Comparison of ENCODE assay signal across 9 cellular contexts in the genomic region with DNA sequence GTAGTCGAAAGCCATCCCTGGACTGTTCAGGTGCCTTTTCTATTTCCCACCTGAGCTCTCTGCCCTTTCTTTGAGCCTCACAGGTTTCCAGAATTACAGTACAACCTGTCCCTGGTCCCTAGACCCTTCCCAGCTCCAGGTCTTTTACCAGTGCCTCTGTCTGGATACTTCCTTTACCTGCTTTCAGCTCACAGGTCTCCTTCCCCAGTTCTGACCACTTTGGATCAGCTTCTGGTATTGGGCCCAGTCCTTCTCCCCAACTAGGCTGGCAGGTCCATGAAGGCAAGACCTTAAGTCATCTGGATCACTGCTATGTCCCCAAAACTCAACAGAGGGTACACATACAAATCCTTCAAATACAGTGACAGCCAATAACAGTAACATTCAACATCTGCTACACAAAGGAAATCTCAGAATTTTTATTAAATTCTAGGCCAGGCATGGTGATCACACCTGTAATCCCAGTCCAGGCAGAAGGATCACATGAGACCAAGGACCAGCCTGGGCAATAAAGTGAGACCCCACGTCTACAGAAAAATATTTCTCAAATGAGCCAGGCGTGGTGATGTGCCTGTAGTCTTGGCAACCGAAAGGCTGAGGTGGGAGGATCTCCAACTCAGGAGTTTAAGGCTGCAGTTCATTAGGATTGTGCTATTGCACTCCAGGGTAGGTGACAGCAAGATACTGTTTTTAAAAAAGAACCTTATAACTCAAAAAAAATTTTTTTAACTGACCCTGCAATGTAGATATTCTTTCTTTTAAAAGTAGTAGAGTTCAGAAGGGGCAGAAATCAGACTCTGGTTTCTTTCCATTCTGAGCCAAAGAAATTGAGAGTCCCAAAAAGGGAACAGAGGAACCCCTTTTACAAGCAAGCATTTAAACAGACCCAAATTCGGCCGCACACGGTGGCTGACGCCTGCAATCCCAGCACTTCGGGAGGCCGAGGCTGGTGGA. TPM values are rescaled to one million over a fixed set of nuclear protein-coding genes. Genes with fewer than 3 reads are reported as not detected.
DNase-seq lines count a peak whose midpoint lies in the region; ATAC-seq and TF ChIP-seq lines count a peak whose summit lies in the region.
"Had no signal": no experiment of that assay in that cellular context is flagged by ENCODE, and none has a peak within 500 bp of the region (broad histone marks: within the 10 kb centered on the region; RNA-seq: fewer than 3 reads in every experiment).

No MANE protein-coding gene starts in this region.

- dilution Hi-C loops in IMR-90 (cut with HindIII; ENCODE audit: low sequenced_read_pairs, unreplicated experiment), result no loop called here

- peaks cover 5% of the 10 kb centered on the region for H3K9me1 ChIP-seq in IMR-90 (ENCODE audit: insufficient read depth, low read length)

- H2AK9ac ChIP-seq in IMR-90 (replicated peaks; ENCODE audit: low read depth, low read length, poor library complexity), result no peak overlapping the region

- DNase-seq in AG04449 (ENCODE audit: low read depth, low spot score), result no peak
- no peak for DNase-seq in IMR-90
- peak in 1 of 2 donors; percentile 36 for DNase-seq in cardiac fibroblast (ENCODE audit: low read depth in 2 of 2)
- DNase-seq in NCI-H748 treated with DMSO at 0.1 percent for 48 hours (lab: John Stamatoyannopoulos, UW), result no peak
- DNase-seq in ecto neural progenitor cell (ENCODE audit: low spot score), result no peak
- DNase-seq: NCI-H2029 had no signal

- peaks cover 23% of the 10 kb centered on the region for H3K36me3 ChIP-seq in IMR-90 (ENCODE audit: control insufficient read depth, insufficient read depth, low read length)
- peaks cover 6% of the 10 kb centered on the region for H3K36me3 ChIP-seq in mucosa of stomach (ENCODE audit: control insufficient read depth, insufficient read depth, low read length)

- no peak overlapping the region; a peak in 1 of 4 replicates for H4K8ac ChIP-seq in IMR-90 (ENCODE audit: low read depth in 2 of 2, low read length in 2 of 2)

- no peak overlapping the region for H2AFZ ChIP-seq in IMR-90 (replicated peaks; ENCODE audit: low read length, poor library complexity)

- TF ChIP-seq CTCF in AG04449 (IDR thresholded peaks at IDR 0.05; ENCODE audit: insufficient read depth, low read length, missing control alignments) (no peak), IMR-90 (conservative IDR thresholded peaks at IDR 0.05; ENCODE audit: low read depth, low read length) (no peak), cardiac fibroblast (IDR thresholded peaks at IDR 0.05; ENCODE audit: low read depth, low read length) (no peak)

- intact Hi-C loops in IMR-90 (cut with micrococcal nuclease), result no loop called here

- CTCF ChIA-PET in AG04449 (lab: Yijun Ruan, JAX), result interaction anchor here (1.0 to 1.9 kb wide), 10 partner anchors 7 to 98 kb away, joined by 3 to 11 read pairs (median 5); a partner anchor contains a TSS
- CTCF ChIA-PET in IMR-90 (lab: Yijun Ruan, JAX), result no interaction called here

- H3K4me1 ChIP-seq in IMR-90 (ENCODE audit: control insufficient read depth, insufficient read depth, low read length) (peaks cover 11% of the 10 kb centered on the region), mucosa of stomach (ENCODE audit: control insufficient read depth, insufficient read depth, low read length) (peaks cover 24% of the 10 kb centered on the region)

- H3K9ac ChIP-seq in IMR-90 (ENCODE audit: low read depth, low read length) (peak overlapping the region; percentile 94), mucosa of stomach (ENCODE audit: low read length) (peak overlapping the region; percentile 94)

- H3K4me2 ChIP-seq in IMR-90 (ENCODE audit: low read depth, low read length), result peak overlapping the region; percentile 80

- H3K9me3 ChIP-seq in IMR-90 (ENCODE audit: control insufficient read depth, insufficient read depth, low read length), result no peaks in the 10 kb centered on the region
- H3K9me3 ChIP-seq in mucosa of stomach (ENCODE audit: control insufficient read depth, low read length), result no peaks in the 10 kb centered on the region

- H3K56ac ChIP-seq in IMR-90 (ENCODE audit: extremely low read depth, insufficient read depth, low read length), result no peak overlapping the region

- H4K5ac ChIP-seq in IMR-90 (ENCODE audit: low read depth, low read length), result no peak overlapping the region

- POLR2A ChIA-PET in AG04449 (lab: Yijun Ruan, JAX), result interaction anchor here (0.8 to 1.8 kb wide), 6 partner anchors 7 to 40 kb away, joined by 3 to 31 read pairs (median 21); a partner anchor contains a TSS
- POLR2A ChIA-PET in IMR-90 (lab: Charles Lee; ENCODE audit: unreplicated experiment), result no interaction called here

- no peak overlapping the region for H4K91ac ChIP-seq in IMR-90 (ENCODE audit: insufficient read depth, low read depth, low read length)

- H2BK120ac ChIP-seq in IMR-90 (ENCODE audit: low read depth, low read length), result no peak overlapping the region

- no peaks in the 10 kb centered on the region for H3K27me3 ChIP-seq in IMR-90 (ENCODE audit: control insufficient read depth, insufficient read depth, low read length)
- no peaks in the 10 kb centered on the region for H3K27me3 ChIP-seq in mucosa of stomach (ENCODE audit: control insufficient read depth, insufficient read depth, low read length)

- no peak overlapping the region for H2BK20ac ChIP-seq in IMR-90 (ENCODE audit: low read depth, low read length)

- WGBS in IMR-90 (ENCODE audit: extremely low coverage in 2 of 2, insufficient read length in 1 of 2), 2 experiments, result 100% methylated on average over 1 of the region's 10 CpGs; no CpG with 5 or more reads in 1 of the 2 experiments

- TF ChIP-seq POLR2A in IMR-90 (IDR thresholded peaks at IDR 0.05; ENCODE audit: low read depth, low read length), result no peak

- H2AK5ac ChIP-seq in IMR-90 (ENCODE audit: low read depth, low read length), result no peak overlapping the region

- no peak overlapping the region for H2BK15ac ChIP-seq in IMR-90 (ENCODE audit: low read depth, low read length)

- H2BK5ac ChIP-seq in IMR-90 (ENCODE audit: low read depth, low read length, poor library complexity, severe bottlenecking), result no peak overlapping the region

- no peak overlapping the region for H3K14ac ChIP-seq in IMR-90 (replicated peaks; ENCODE audit: low read depth, low read length)

- peaks cover 22 to 47% of the 10 kb centered on the region in 2 experiments for H3K79me1 ChIP-seq in IMR-90 (ENCODE audit: low read depth in 1 of 2, low read length in 2 of 2)

- no peak overlapping the region for H3K4ac ChIP-seq in IMR-90 (ENCODE audit: low read depth, low read length)

- no peak overlapping the region; the same call in 1 of the 2 replicates for H3K27ac ChIP-seq in IMR-90 (ENCODE audit: insufficient read depth, low read length)

- in situ Hi-C loops in IMR-90 (cut with MboI; ENCODE audit: low sequenced_read_pairs), result loop anchor here (25.0 kb wide), 1 partner anchor 403 kb away; a partner anchor contains a TSS

- H3K18ac ChIP-seq in IMR-90 (ENCODE audit: low read depth, low read length), result no peak overlapping the region

- no peak for TF ChIP-seq RAD21 in IMR-90 (IDR thresholded peaks at IDR 0.05; ENCODE audit: low read length)

- no peak for ATAC-seq in IMR-90 (ENCODE audit: low read depth)
- ATAC-seq in HG03457 (IDR thresholded peaks at IDR 0.05; ENCODE audit: unreplicated experiment), result no peak
- no peak for ATAC-seq in HG03025 (IDR thresholded peaks at IDR 0.05; ENCODE audit: low FRiP score, unreplicated experiment)

- peaks cover 38% of the 10 kb centered on the region for H4K20me1 ChIP-seq in IMR-90 (ENCODE audit: insufficient read depth, low read length)

- peak overlapping the region; percentile 100 for H3K4me3 ChIP-seq in AG04449 (ENCODE audit: low read depth, low read length)
- H3K4me3 ChIP-seq in IMR-90 (ENCODE audit: insufficient read depth, low read depth, low read length), result 0 out of 2 replicates have a peak overlapping the region, but pooled peaks have one; percentile 77
- peak overlapping the region; percentile 93 to 98 for H3K4me3 ChIP-seq in cardiac fibroblast (replicated peaks in 1 of 2; ENCODE audit: low read depth in 2 of 2, low read length in 2 of 2)
- no peak overlapping the region for H3K4me3 ChIP-seq in mucosa of stomach (ENCODE audit: low read length)

- no peak overlapping the region for H3K23ac ChIP-seq in IMR-90 (ENCODE audit: low read depth, low read length)

- no TSS peak for BruUV-seq in IMR-90 (replicated peaks; lab: Mats Ljungman, UMichigan)

TF ChIP-seq in IMR-90, 13 proteins besides CTCF, POLR2A, EP300 and RAD21 (continues in another document):
- no peak for TF ChIP-seq CHD1 (IDR thresholded peaks at IDR 0.05; ENCODE audit: low read depth, low read length)
- no peak for TF ChIP-seq MXI1 (IDR thresholded peaks at IDR 0.05; ENCODE audit: borderline replicate concordance, low read depth, low read length)
- no peak for TF ChIP-seq SMC3 (IDR thresholded peaks at IDR 0.05; ENCODE audit: low read depth, low read length)

RNA-seq across cellular contexts. Expression of a gene that starts 1.3 kb away (rescaled TPM):
- 320 and 410 TPM in 2 replicates for total RNA-seq in IMR-90 (2012; rRNA removed)
- 3,500 and 3,524 TPM in 2 replicates for polyA plus RNA-seq in IMR-90 (2012; rRNA removed)
- polyA plus RNA-seq in IMR-90 (2012; cell fraction: cytosol; rRNA removed), result 4,203 and 4,770 TPM in 2 replicates
- polyA plus RNA-seq in IMR-90 (2012; cell fraction: nucleus; rRNA removed; ENCODE audit: low replicate concordance), result 1,551 and 1,592 TPM in 2 replicates

RNA-seq across cellular contexts. Expression of a gene that starts 11.0 kb away (rescaled TPM):
- 75.3 and 86.9 TPM in 2 replicates for total RNA-seq in IMR-90 (2012; rRNA removed)
- polyA plus RNA-seq in IMR-90 (2012; rRNA removed), result 116 and 117 TPM in 2 replicates
- 63.8 and 73.5 TPM in 2 replicates for polyA plus RNA-seq in IMR-90 (2012; cell fraction: cytosol; rRNA removed)
- polyA plus RNA-seq in IMR-90 (2012; cell fraction: nucleus; rRNA removed; ENCODE audit: low replicate concordance), result 407 and 458 TPM in 2 replicates

RNA-seq across cellular contexts. Expression of a gene that starts 21.9 kb away (rescaled TPM):
- 6.5 and 7.8 TPM in 2 replicates for total RNA-seq in IMR-90 (2012; rRNA removed)
- polyA plus RNA-seq in IMR-90 (2012; rRNA removed), result 28.3 and 33.2 TPM in 2 replicates
- 7.8 and 13.9 TPM in 2 replicates for polyA plus RNA-seq in IMR-90 (2012; cell fraction: cytosol; rRNA removed)
- polyA plus RNA-seq in IMR-90 (2012; cell fraction: nucleus; rRNA removed; ENCODE audit: low replicate concordance), result 174 and 236 TPM in 2 replicates

RNA-seq across cellular contexts. Expression of a gene that starts 27.8 kb away (rescaled TPM):
- total RNA-seq in IMR-90 (2012; rRNA removed), result 1.4 and 3.1 TPM in 2 replicates
- 45.0 and 50.5 TPM in 2 replicates for polyA plus RNA-seq in IMR-90 (2012; rRNA removed)
- polyA plus RNA-seq in IMR-90 (2012; cell fraction: cytosol; rRNA removed), result 84.7 and 235 TPM in 2 replicates
- polyA plus RNA-seq in IMR-90 (2012; cell fraction: nucleus; rRNA removed; ENCODE audit: low replicate concordance), result 360 and 687 TPM in 2 replicates

RNA-seq across cellular contexts. Expression of a gene that starts 43.2 kb away (rescaled TPM):
- total RNA-seq in IMR-90 (2012; rRNA removed), result 15.6 and 17.6 TPM in 2 replicates
- polyA plus RNA-seq in IMR-90 (2012; rRNA removed), result 26.9 and 28.8 TPM in 2 replicates
- 19.6 and 29.3 TPM in 2 replicates for polyA plus RNA-seq in IMR-90 (2012; cell fraction: cytosol; rRNA removed)
- 18.4 and 19.1 TPM in 2 replicates for polyA plus RNA-seq in IMR-90 (2012; cell fraction: nucleus; rRNA removed; ENCODE audit: low replicate concordance)
